In genomic region chr14:52154992-52155655, GRCh38 we compare ENCODE assay signal across 20 cellular contexts.
A peak's percentile ranks its signal among the peaks of the same experiment; 100 is the strongest.
DNase-seq lines count a peak whose midpoint lies in the region; ATAC-seq lines count a peak whose summit lies in the region.
"Had no signal": no experiment of that assay in that cellular context is flagged by ENCODE, and none has a peak within 500 bp of the region (broad histone marks: within the 10 kb centered on the region; RNA-seq: fewer than 3 reads in every experiment).

No MANE protein-coding gene starts in this region.

- peak; percentile 85 to 87 for ATAC-seq in activated T-cell treated with anti-CD3 and anti-CD28 coated beads, Interleukin-2, amount 50 U/mL, for 4 hours
- ATAC-seq in HG03354 (IDR thresholded peaks at IDR 0.05; ENCODE audit: poor library complexity, severe bottlenecking, unreplicated experiment) (peak; percentile 56), HG03442 (IDR thresholded peaks at IDR 0.05; ENCODE audit: unreplicated experiment) (no peak)
- peak; percentile 98 to 100 for ATAC-seq in stimulated activated naive B cell treated with anti-CD40 and anti-IgM and Interleukin-4, amounts not matched to agents 10 μg/mL and 1 μg/mL and 100 μg/mL, for 72 hours (replicated peaks)
- ATAC-seq: esophagus mucosa had no signal

- H3K27ac Mint-ChIP-seq in activated naive CD8-positive, alpha-beta T cell, result no peak overlapping the region
- H3K27ac Mint-ChIP-seq in stimulated activated naive B cell treated with anti-CD40 and anti-IgM and Interleukin-4, amounts not matched to agents 10 μg/mL and 1 μg/mL and 100 μg/mL, for 72 hours, result peak overlapping the region; percentile 52
- H3K27ac Mint-ChIP-seq: activated B cell treated with CpG ODN at 0.5 μM for 24 hours had no signal

- no peak overlapping the region for H3K4me3 Mint-ChIP-seq in activated T-cell treated with anti-CD3 and anti-CD28 coated beads, Interleukin-2, amount 50 U/mL, for 4 hours
- peak overlapping the region; percentile 50 for H3K4me3 Mint-ChIP-seq in activated naive CD8-positive, alpha-beta T cell
- H3K4me3 Mint-ChIP-seq in stimulated activated naive B cell treated with anti-CD40 and anti-IgM and Interleukin-4, amounts not matched to agents 10 μg/mL and 1 μg/mL and 100 μg/mL, for 72 hours, result no peak overlapping the region
- H3K4me3 Mint-ChIP-seq: activated B cell treated with CpG ODN at 0.5 μM for 24 hours had no signal

- H3K36me3 Mint-ChIP-seq in activated T-cell treated with anti-CD3 and anti-CD28 coated beads, Interleukin-2, amount 50 U/mL, for 4 hours (ENCODE audit: insufficient read depth), result no peaks in the 10 kb centered on the region
- H3K36me3 Mint-ChIP-seq in activated naive CD8-positive, alpha-beta T cell, result no peaks in the 10 kb centered on the region
- no peaks in the 10 kb centered on the region for H3K36me3 Mint-ChIP-seq in stimulated activated naive B cell treated with anti-CD40 and anti-IgM and Interleukin-4, amounts not matched to agents 10 μg/mL and 1 μg/mL and 100 μg/mL, for 72 hours

- DNase-seq in activated T-cell treated with anti-CD3 and anti-CD28 coated beads, Interleukin-2, amount 50 U/mL, for 4 hours, result no peak
- DNase-seq in activated T-cell treated with anti-CD3 and anti-CD28 coated beads for 4 hours (no peak), EL (no peak), glomerular visceral epithelial cell (ENCODE audit: extremely low spot score) (no peak)
- DNase-seq in stimulated activated naive B cell treated with anti-CD40 and anti-IgM and Interleukin-4, amounts not matched to agents 10 μg/mL and 1 μg/mL and 100 μg/mL, for 72 hours, result peak; percentile 15
- DNase-seq: activated B cell treated with CpG ODN at 0.5 μM for 24 hours; C1 segment of cervical spinal cord; effector CD8-positive, alpha-beta T cell; mesenchymal stem cell; naive B cell; NCI-H1930; NCI-H446 treated with DMSO at 0.1 percent for 48 hours; ovary; right lobe of liver; stimulated activated CD4-positive, alpha-beta T cell treated with anti-CD3 and anti-CD28 coated beads, Interleukin-15, amount 100 ng/mL, for 24 hours; T1000 had no signal

- H3K9me3 Mint-ChIP-seq in activated T-cell treated with anti-CD3 and anti-CD28 coated beads, Interleukin-2, amount 50 U/mL, for 4 hours, result no peaks in the 10 kb centered on the region
- no peaks in the 10 kb centered on the region for H3K9me3 Mint-ChIP-seq in activated naive CD8-positive, alpha-beta T cell (ENCODE audit: low read depth)
- H3K9me3 Mint-ChIP-seq in stimulated activated naive B cell treated with anti-CD40 and anti-IgM and Interleukin-4, amounts not matched to agents 10 μg/mL and 1 μg/mL and 100 μg/mL, for 72 hours, result peaks cover 0 to 2% of the 10 kb centered on the region in 2 donors
- H3K9me3 Mint-ChIP-seq: activated B cell treated with CpG ODN at 0.5 μM for 24 hours had no signal

- peaks cover 4% of the 10 kb centered on the region for H3K27me3 Mint-ChIP-seq in activated T-cell treated with anti-CD3 and anti-CD28 coated beads, Interleukin-2, amount 50 U/mL, for 4 hours (ENCODE audit: low read depth)
- H3K27me3 Mint-ChIP-seq in activated naive CD8-positive, alpha-beta T cell, result no peaks in the 10 kb centered on the region
- peaks cover 0 to 5% of the 10 kb centered on the region in 2 donors for H3K27me3 Mint-ChIP-seq in stimulated activated naive B cell treated with anti-CD40 and anti-IgM and Interleukin-4, amounts not matched to agents 10 μg/mL and 1 μg/mL and 100 μg/mL, for 72 hours
- H3K27me3 Mint-ChIP-seq: activated B cell treated with CpG ODN at 0.5 μM for 24 hours had no signal

- peaks cover 35% of the 10 kb centered on the region for H3K4me1 Mint-ChIP-seq in activated T-cell treated with anti-CD3 and anti-CD28 coated beads, Interleukin-2, amount 50 U/mL, for 4 hours (ENCODE audit: low read depth)
- H3K4me1 Mint-ChIP-seq in activated naive CD8-positive, alpha-beta T cell (ENCODE audit: low read depth), result peaks cover 50% of the 10 kb centered on the region
- peaks cover 12 to 14% of the 10 kb centered on the region in 2 donors for H3K4me1 Mint-ChIP-seq in stimulated activated naive B cell treated with anti-CD40 and anti-IgM and Interleukin-4, amounts not matched to agents 10 μg/mL and 1 μg/mL and 100 μg/mL, for 72 hours
